Comparison of ENCODE assay signal across 1 cellular context in genomic region chr11:60056349-60056969, GRCh38.
TF ChIP-seq lines count a peak whose summit lies in the region.

Gene MS4A3, plus strand, starts transcription at chr11:60056665. Its CDS starts 4,496 bp downstream, at chr11:60061161.

TF ChIP-seq in H1, 55 proteins besides CTCF, POLR2A, EP300 and RAD21:
- TF ChIP-seq SAP30 (IDR thresholded peaks at IDR 0.05; ENCODE audit: insufficient read depth, insufficient replicate concordance, low read length) (no peak), EGR1 (IDR thresholded peaks at IDR 0.05; ENCODE audit: borderline replicate concordance, low read depth, low read length) (no peak), SP4 (IDR thresholded peaks at IDR 0.05; ENCODE audit: low read length) (no peak), HDAC2 (IDR thresholded peaks at IDR 0.05; ENCODE audit: borderline replicate concordance in 1 of 2, low read depth in 2 of 2, low read length in 2 of 2) (no peak), GABPA (IDR thresholded peaks at IDR 0.05; ENCODE audit: borderline replicate concordance, insufficient read depth, low read length) (no peak), YY1 (IDR thresholded peaks at IDR 0.05; ENCODE audit: low read depth, low read length) (no peak), TEAD4 (IDR thresholded peaks at IDR 0.05; ENCODE audit: low read depth, low read length) (no peak)
